Comparison of ENCODE assay signal across 23 cellular contexts in the genomic region with DNA sequence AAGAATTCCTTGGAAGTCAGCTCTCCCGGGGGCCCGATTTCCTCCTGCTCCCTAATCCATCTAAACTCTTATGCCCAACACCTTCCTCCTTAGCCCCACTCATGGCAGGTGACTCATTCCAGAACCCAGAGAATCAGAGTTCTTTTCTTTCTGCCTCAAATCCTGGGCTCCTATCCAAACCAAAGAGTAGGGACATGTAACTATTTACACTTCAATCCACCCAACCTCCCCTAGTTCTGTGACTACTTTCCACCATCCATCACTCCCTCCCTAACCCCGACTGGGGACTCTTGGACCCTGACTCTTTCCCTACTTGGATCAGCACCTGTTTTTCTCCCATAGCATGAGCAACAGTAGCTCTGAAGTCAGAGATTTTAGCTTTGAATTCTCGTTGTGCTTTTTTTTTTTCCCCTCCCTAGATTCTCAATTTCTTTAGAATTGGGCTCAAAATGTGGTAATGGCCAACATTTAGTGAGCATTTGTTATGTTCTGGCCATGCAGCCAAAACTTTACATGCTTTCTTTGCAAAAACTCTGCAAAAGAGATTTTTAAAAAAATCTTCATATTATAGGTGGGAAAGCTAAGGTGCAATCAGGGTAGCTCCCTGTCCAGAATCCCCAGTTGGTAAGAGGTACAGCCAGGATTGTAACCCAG. TPM values are rescaled to one million over a fixed set of nuclear protein-coding genes. Genes with fewer than 3 reads are reported as not detected.
DNase-seq lines count a peak whose midpoint lies in the region; ATAC-seq, FAIRE-seq and TF ChIP-seq lines count a peak whose summit lies in the region.
"Had no signal": no experiment of that assay in that cellular context is flagged by ENCODE, and none has a peak within 500 bp of the region (broad histone marks: within the 10 kb centered on the region; RNA-seq: fewer than 3 reads in every experiment).

No MANE protein-coding gene starts in this region.

- H3K4me1 ChIP-seq in lower lobe of right lung, result no peaks in the 10 kb centered on the region
- H3K4me1 ChIP-seq: BE2C had no signal

- H3K4me3 ChIP-seq in epithelial cell of esophagus (ENCODE audit: low read length) (no peak overlapping the region), lower lobe of right lung (no peak overlapping the region)
- H3K4me3 ChIP-seq: MG63 had no signal

- H3K9me3 ChIP-seq in lower lobe of right lung, result no peaks in the 10 kb centered on the region
- H3K9me3 ChIP-seq: BE2C, MG63 had no signal

- CTCF ChIA-PET in activated naive CD4-positive, alpha-beta T cell treated with anti-CD3 and anti-CD28 coated beads, Interleukin-2, amount 10 ng/mL, durations not matched to agents 7 days and 5 days (lab: Charles Lee), result no interaction called here

- H3K36me3 Mint-ChIP-seq in activated naive CD4-positive, alpha-beta T cell treated with anti-CD3 and anti-CD28 coated beads, Interleukin-2, amount 10 ng/mL, durations not matched to agents 7 days and 5 days, result no peaks in the 10 kb centered on the region

- H3K36me3 ChIP-seq in lower lobe of right lung, result no peaks in the 10 kb centered on the region
- H3K36me3 ChIP-seq: BE2C, MG63 had no signal

- peaks cover 16% of the 10 kb centered on the region for H3K4me1 Mint-ChIP-seq in activated naive CD4-positive, alpha-beta T cell treated with anti-CD3 and anti-CD28 coated beads, Interleukin-2, amount 10 ng/mL, durations not matched to agents 7 days and 5 days

- no peaks in the 10 kb centered on the region for H3K27me3 ChIP-seq in lower lobe of right lung (ENCODE audit: low read depth)
- H3K27me3 ChIP-seq: BE2C, MG63 had no signal

- H3K9me3 Mint-ChIP-seq in activated naive CD4-positive, alpha-beta T cell treated with anti-CD3 and anti-CD28 coated beads, Interleukin-2, amount 10 ng/mL, durations not matched to agents 7 days and 5 days, result no peaks in the 10 kb centered on the region

- no peak for TF ChIP-seq CTCF in epithelial cell of esophagus (IDR thresholded peaks at IDR 0.05; ENCODE audit: insufficient read depth, low read depth, low read length, missing control alignments)
- TF ChIP-seq CTCF in lower lobe of right lung (IDR thresholded peaks at IDR 0.05), result no peak

- H3K4me3 Mint-ChIP-seq in activated naive CD4-positive, alpha-beta T cell treated with anti-CD3 and anti-CD28 coated beads, Interleukin-2, amount 10 ng/mL, durations not matched to agents 7 days and 5 days, result no peak overlapping the region

- DNase-seq in M059J (ENCODE audit: low read depth), result peak; percentile 56
- DNase-seq in epithelial cell of esophagus (ENCODE audit: low read depth), result peak; percentile 43
- DNase-seq in lower lobe of right lung, result peak; percentile 45
- peak; percentile 36 for DNase-seq in urothelium cell line (ENCODE audit: low spot score)
- no peak for DNase-seq in activated naive CD4-positive, alpha-beta T cell treated with anti-CD3 and anti-CD28 coated beads, Interleukin-2, amount 10 ng/mL, durations not matched to agents 7 days and 5 days
- DNase-seq in NCI-H1436 (lab: John Stamatoyannopoulos, UW), result no peak
- DNase-seq: activated CD4-positive, alpha-beta T cell treated with anti-CD3 and anti-CD28 coated beads for 4 hours; activated CD8-positive, alpha-beta memory T cell treated with anti-CD3 and anti-CD28 coated beads, Interleukin-2, amount 50 U/mL, for 48 hours; activated gamma-delta T cell; amygdala; BE2C; cerebellar nuclear complex; hypothalamus; MG63; NCI-H187; NK-92 treated with Interleukin-12 subunit alpha and Interleukin-12 subunit beta, amount 100 ng/mL, for 24 hours; occipital lobe; stimulated activated CD4-positive, alpha-beta T cell treated with anti-CD3 and anti-CD28 coated beads, Interleukin-1b, Interleukin-23, amount 100 ng/mL, for 48 hours; SW 1271 had no signal

- peak; percentile 93 to 98 for ATAC-seq in lower lobe of right lung
- ATAC-seq in GM18519 (IDR thresholded peaks at IDR 0.05; ENCODE audit: low FRiP score, unreplicated experiment), result no peak

- intact Hi-C loops in lower lobe of right lung (cut with DNase I), result no loop called here

- FAIRE-seq in urothelium cell line (lab: Jason Lieb, UNC), result no peak
- FAIRE-seq: GM12891 had no signal

- no peak overlapping the region for H3K27ac Mint-ChIP-seq in activated naive CD4-positive, alpha-beta T cell treated with anti-CD3 and anti-CD28 coated beads, Interleukin-2, amount 10 ng/mL, durations not matched to agents 7 days and 5 days

- H3K27me3 Mint-ChIP-seq in activated naive CD4-positive, alpha-beta T cell treated with anti-CD3 and anti-CD28 coated beads, Interleukin-2, amount 10 ng/mL, durations not matched to agents 7 days and 5 days, result peaks cover 13% of the 10 kb centered on the region

- no peak overlapping the region for H3K27ac ChIP-seq in lower lobe of right lung

RNA-seq across cellular contexts. Expression of a gene that starts 7.5 kb away (rescaled TPM):
- not detected in 2 replicates for total RNA-seq in M059J (2014; rRNA removed; shearing (Covaris generic))
- not detected for total RNA-seq in lower lobe of right lung
- total RNA-seq: kidney epithelial cell, NCI-H460, occipital lobe had no signal

Comparison
In these comparisons a context has a peak if more than half of its experiments do, and no peak if none do; other contexts are left out.
1. DNase-seq: peak in M059J (single experiment), epithelial cell of esophagus (single experiment), lower lobe of right lung (single experiment) and urothelium cell line (single experiment); none in activated naive CD4-positive, alpha-beta T cell treated with anti-CD3 and anti-CD28 coated beads, Interleukin-2, amount 10 ng/mL, durations not matched to agents 7 days and 5 days (single experiment) and NCI-H1436 (single experiment).